Comparison of ENCODE assay signal across 16 cellular contexts in the genomic region with DNA sequence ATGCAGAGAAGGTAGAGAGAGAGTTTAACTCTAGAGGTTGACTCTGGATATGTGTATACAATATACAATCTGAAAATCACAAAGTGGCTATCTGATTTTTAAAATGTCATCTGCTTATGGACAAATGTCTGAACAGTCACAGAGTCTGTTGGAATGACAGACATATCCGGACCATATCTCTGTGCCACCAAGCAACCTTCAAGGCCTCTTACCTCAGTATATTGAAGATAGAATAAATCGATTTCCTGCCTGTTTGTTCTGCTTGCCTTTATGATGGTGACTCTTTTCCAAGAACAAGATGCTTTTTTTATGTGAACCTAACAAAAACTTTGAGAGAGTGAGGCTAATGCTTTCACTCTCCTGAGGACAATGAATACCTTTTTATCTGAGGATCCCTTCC.
DNase-seq lines count a peak whose midpoint lies in the region; ATAC-seq, FAIRE-seq and TF ChIP-seq lines count a peak whose summit lies in the region.
"Had no signal": no experiment of that assay in that cellular context is flagged by ENCODE, and none has a peak within 500 bp of the region (broad histone marks: within the 10 kb centered on the region; RNA-seq: fewer than 3 reads in every experiment).

No MANE protein-coding gene starts in this region.

- H3K4me1 Mint-ChIP-seq in activated naive CD4-positive, alpha-beta T cell treated with anti-CD3 and anti-CD28 coated beads, Interleukin-2, amount 10 ng/mL, durations not matched to agents 7 days and 5 days = peaks cover 85% of the 10 kb centered on the region
- H3K4me1 Mint-ChIP-seq in T-helper 17 cell = peaks cover 74% of the 10 kb centered on the region
- H3K4me1 Mint-ChIP-seq in central memory CD8-positive, alpha-beta T cell = peaks cover 76% of the 10 kb centered on the region

- H3K4me3 Mint-ChIP-seq in activated naive CD4-positive, alpha-beta T cell treated with anti-CD3 and anti-CD28 coated beads, Interleukin-2, amount 10 ng/mL, durations not matched to agents 7 days and 5 days = peak overlapping the region; percentile 21
- H3K4me3 Mint-ChIP-seq in T-helper 17 cell = peak overlapping the region; percentile 88
- peak overlapping the region; percentile 55 for H3K4me3 Mint-ChIP-seq in central memory CD8-positive, alpha-beta T cell

- in situ Hi-C loops in G401 (cut with HindIII; ENCODE audit: low sequenced_read_pairs) = no loop called here

- TF ChIP-seq POLR2A in stomach (IDR thresholded peaks at IDR 0.05) (no peak), GM12892 (IDR thresholded peaks at IDR 0.05; ENCODE audit: low read depth, low read length) (no peak)

- no peak for DNase-seq in activated naive CD4-positive, alpha-beta T cell treated with anti-CD3 and anti-CD28 coated beads, Interleukin-2, amount 10 ng/mL, durations not matched to agents 7 days and 5 days
- DNase-seq in activated naive CD4-positive, alpha-beta T cell treated with anti-CD3 and anti-CD28 coated beads, Interleukin-2, amount 50 U/mL, for 16 hours = no peak
- no peak for DNase-seq in T-helper 17 cell
- no peak for DNase-seq in central memory CD8-positive, alpha-beta T cell (ENCODE audit: low spot score in 2 of 2)
- no peak for DNase-seq in stomach
- DNase-seq in GM12892 (ENCODE audit: insufficient read length) = no peak
- DNase-seq in NCI-H446 treated with DMSO at 0.1 percent for 48 hours (lab: John Stamatoyannopoulos, UW) = no peak
- DNase-seq in G401 (ENCODE audit: low spot score) = no peak
- DNase-seq: activated CD4-positive, alpha-beta T cell treated with anti-CD3 and anti-CD28 coated beads for 1 hour; COR-L47; effector CD4-positive, alpha-beta T cell; hypothalamus; NCI-H1092 treated with DMSO at 0.1 percent for 48 hours; RPMI8226 had no signal

- TF ChIP-seq EP300 in stomach (IDR thresholded peaks at IDR 0.05) = no peak

- H3K9me3 ChIP-seq in T-helper 17 cell (ENCODE audit: control insufficient read depth, low read length, poor library complexity, severe bottlenecking) (no peaks in the 10 kb centered on the region), stomach (no peaks in the 10 kb centered on the region)
- H3K9me3 ChIP-seq: breast epithelium had no signal

- H3K36me3 ChIP-seq in stomach = peaks cover 0 to 23% (median 13%) of the 10 kb centered on the region in 4 donors
- H3K36me3 ChIP-seq: breast epithelium had no signal

- ATAC-seq in T-helper 17 cell = no peak
- no peak for ATAC-seq in central memory CD8-positive, alpha-beta T cell (replicated peaks; ENCODE audit: extremely low read depth, poor library complexity, severe bottlenecking)

- H3K27me3 ChIP-seq in stomach = no peaks in the 10 kb centered on the region
- H3K27me3 ChIP-seq: breast epithelium had no signal

- H3K4me3 ChIP-seq in stomach = no peak overlapping the region
- H3K4me3 ChIP-seq: breast epithelium had no signal

- peak overlapping the region; percentile 94 for H3K27ac Mint-ChIP-seq in activated naive CD4-positive, alpha-beta T cell treated with anti-CD3 and anti-CD28 coated beads, Interleukin-2, amount 10 ng/mL, durations not matched to agents 7 days and 5 days
- peak overlapping the region; percentile 95 for H3K27ac Mint-ChIP-seq in T-helper 17 cell
- H3K27ac Mint-ChIP-seq in central memory CD8-positive, alpha-beta T cell (ENCODE audit: low read depth) = peak overlapping the region; percentile 25

- WGBS in stomach, 5 donors = 59 to 77% (median 68%) methylated on average over 2 of the region's 2 CpGs

- H3K4me1 ChIP-seq in stomach = peaks cover 17 to 55% (median 35%) of the 10 kb centered on the region in 4 donors
- H3K4me1 ChIP-seq: breast epithelium had no signal

- intact Hi-C loops in stomach (cut with DNase I; ENCODE audit: low total_unique reads) = no loop called here

- peaks cover 42% of the 10 kb centered on the region for H3K36me3 Mint-ChIP-seq in activated naive CD4-positive, alpha-beta T cell treated with anti-CD3 and anti-CD28 coated beads, Interleukin-2, amount 10 ng/mL, durations not matched to agents 7 days and 5 days
- H3K36me3 Mint-ChIP-seq in T-helper 17 cell (ENCODE audit: low read depth) = no peaks in the 10 kb centered on the region
- H3K36me3 Mint-ChIP-seq in central memory CD8-positive, alpha-beta T cell (ENCODE audit: insufficient read depth) = peaks cover 6% of the 10 kb centered on the region

- CTCF ChIA-PET in activated naive CD4-positive, alpha-beta T cell treated with anti-CD3 and anti-CD28 coated beads, Interleukin-2, amount 10 ng/mL, durations not matched to agents 7 days and 5 days (lab: Charles Lee) = interaction anchor here (1.0 kb wide), 1 partner anchor 37 kb away, joined by 3 read pairs; no protein-coding TSS in a partner anchor

- FAIRE-seq in GM12892 (lab: Jason Lieb, UNC) = no peak
- FAIRE-seq: G401.6 had no signal

- H3K27ac ChIP-seq in stomach = peak overlapping the region in 3 of 5 donors; percentile 18 to 65 (median 40)

- no peaks in the 10 kb centered on the region for H3K27me3 Mint-ChIP-seq in activated naive CD4-positive, alpha-beta T cell treated with anti-CD3 and anti-CD28 coated beads, Interleukin-2, amount 10 ng/mL, durations not matched to agents 7 days and 5 days
- no peaks in the 10 kb centered on the region for H3K27me3 Mint-ChIP-seq in T-helper 17 cell
- no peaks in the 10 kb centered on the region for H3K27me3 Mint-ChIP-seq in central memory CD8-positive, alpha-beta T cell

- TF ChIP-seq CTCF in stomach (IDR thresholded peaks at IDR 0.05) = no peak

- no peaks in the 10 kb centered on the region for H3K9me3 Mint-ChIP-seq in activated naive CD4-positive, alpha-beta T cell treated with anti-CD3 and anti-CD28 coated beads, Interleukin-2, amount 10 ng/mL, durations not matched to agents 7 days and 5 days
- H3K9me3 Mint-ChIP-seq in central memory CD8-positive, alpha-beta T cell = no peaks in the 10 kb centered on the region

Comparison
In these comparisons a context has a peak if more than half of its experiments do, and no peak if none do; other contexts are left out.
1. H3K27ac Mint-ChIP-seq: peak in every context shown above with its lines; median percentile 95 in T-helper 17 cell; 94 in activated naive CD4-positive, alpha-beta T cell treated with anti-CD3 and anti-CD28 coated beads, Interleukin-2, amount 10 ng/mL, durations not matched to agents 7 days and 5 days; 25 in central memory CD8-positive, alpha-beta T cell.
2. H3K4me3 Mint-ChIP-seq: peak in every context shown above with its lines; median percentile 88 in T-helper 17 cell; 55 in central memory CD8-positive, alpha-beta T cell; 21 in activated naive CD4-positive, alpha-beta T cell treated with anti-CD3 and anti-CD28 coated beads, Interleukin-2, amount 10 ng/mL, durations not matched to agents 7 days and 5 days.